In the genomic region with DNA sequence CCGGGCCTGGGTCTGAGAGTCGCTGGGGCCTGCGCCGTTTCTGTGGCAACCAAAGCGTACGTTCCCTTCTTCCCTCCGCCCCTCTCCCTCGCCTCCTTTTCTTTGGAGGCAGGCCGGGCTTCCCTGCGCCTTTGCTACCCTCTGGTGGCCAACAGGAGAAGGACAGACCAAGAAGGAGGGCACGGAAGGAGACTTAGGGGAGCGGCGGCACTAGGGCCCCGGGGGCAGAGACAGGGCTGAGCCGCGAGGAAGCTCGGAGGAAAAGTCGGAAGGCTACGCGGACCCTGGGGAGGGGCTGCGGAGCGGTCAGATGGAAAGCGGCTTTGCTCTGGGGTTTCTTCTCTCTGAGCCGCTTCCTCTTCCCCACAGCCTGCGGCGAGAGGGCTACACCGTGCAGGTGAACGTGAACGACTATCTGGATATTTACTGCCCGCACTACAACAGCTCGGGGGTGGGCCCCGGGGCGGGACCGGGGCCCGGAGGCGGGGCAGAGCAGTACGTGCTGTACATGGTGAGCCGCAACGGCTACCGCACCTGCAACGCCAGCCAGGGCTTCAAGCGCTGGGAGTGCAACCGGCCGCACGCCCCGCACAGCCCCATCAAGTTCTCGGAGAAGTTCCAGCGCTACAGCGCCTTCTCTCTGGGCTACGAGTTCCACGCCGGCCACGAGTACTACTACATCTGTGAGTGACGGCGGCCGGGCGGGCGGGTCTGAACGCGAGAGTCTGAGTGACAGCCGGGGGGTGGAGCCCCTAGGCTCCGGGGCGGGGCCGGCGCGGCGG, we compare ENCODE assay signal across 9 cellular contexts. TPM values are rescaled to one million over a fixed set of nuclear protein-coding genes. Genes with fewer than 3 reads are reported as not detected.
DNase-seq lines count a peak whose midpoint lies in the region; ATAC-seq, FAIRE-seq and TF ChIP-seq lines count a peak whose summit lies in the region.
"Had no signal": no experiment of that assay in that cellular context is flagged by ENCODE, and none has a peak within 500 bp of the region (broad histone marks: within the 10 kb centered on the region; RNA-seq: fewer than 3 reads in every experiment).

No MANE protein-coding gene starts in this region.

- peak overlapping the region; percentile 86 to 97 (median 90) for H3K27ac Mint-ChIP-seq in immature natural killer cell

- H3K36me3 Mint-ChIP-seq in immature natural killer cell, result no peaks in the 10 kb centered on the region

- under 1% methylated on average over 52 of the region's 67 CpGs for WGBS in smooth muscle cell (ENCODE audit: low lambda C conversion rate)

- no peaks in the 10 kb centered on the region for H3K79me2 ChIP-seq in smooth muscle cell (ENCODE audit: low read depth)

- peaks cover 7% of the 10 kb centered on the region for H3F3A ChIP-seq in smooth muscle cell (ENCODE audit: low read depth)

- H2AFZ ChIP-seq in smooth muscle cell (ENCODE audit: low read depth), result peak overlapping the region; percentile 92

- H3K4me3 ChIP-seq in WERI-Rb-1 (ENCODE audit: low read depth, low read length) (peak overlapping the region; percentile 53), bronchial epithelial cell (ENCODE audit: low read depth, low read length) (peak overlapping the region; percentile 67), smooth muscle cell (peak overlapping the region; percentile 78)

- H3K27me3 Mint-ChIP-seq in immature natural killer cell (ENCODE audit: low read depth in 3 of 3), result peaks cover 17 to 37% (median 26%) of the 10 kb centered on the region in 3 donors

- no peaks in the 10 kb centered on the region for H3K9me3 ChIP-seq in WERI-Rb-1 (ENCODE audit: severe bottlenecking)
- no peaks in the 10 kb centered on the region for H3K9me3 ChIP-seq in smooth muscle cell (replicated peaks; ENCODE audit: low read depth)

- peaks cover 0 to 3% (median 0%) of the 10 kb centered on the region in 6 donors for H3K9me3 Mint-ChIP-seq in immature natural killer cell

- H4K20me1 ChIP-seq in smooth muscle cell (ENCODE audit: low read depth), result peaks cover 14% of the 10 kb centered on the region

- peak; percentile 98 for DNase-seq in AG08396 (ENCODE audit: low spot score)
- peak; percentile 94 for DNase-seq in NCI-H2196 treated with DMSO at 0.1 percent for 48 hours (lab: John Stamatoyannopoulos, UW; ENCODE audit: unreplicated experiment)
- DNase-seq in WERI-Rb-1, result peak; percentile 100
- DNase-seq in bronchial epithelial cell (ENCODE audit: low read depth), result peak; percentile 82
- DNase-seq in immature natural killer cell, result peak; percentile 89 to 91 (median 90)
- DNase-seq in smooth muscle cell (lab: John Stamatoyannopoulos, UW; ENCODE audit: unreplicated experiment), result peak; percentile 93

- TF ChIP-seq CTCF in WERI-Rb-1 (IDR thresholded peaks at IDR 0.05; ENCODE audit: low read depth, low read length) (peak; percentile 98), bronchial epithelial cell (IDR thresholded peaks at IDR 0.05; ENCODE audit: insufficient read depth, low read length, severe bottlenecking) (peak; percentile 89), smooth muscle cell (IDR thresholded peaks at IDR 0.05; ENCODE audit: borderline replicate concordance, insufficient read depth, poor library complexity, severe bottlenecking) (peak; percentile 91)

- no peak overlapping the region for H3K9ac ChIP-seq in smooth muscle cell (ENCODE audit: low read depth)

- peaks cover 26% of the 10 kb centered on the region for H3K4me1 ChIP-seq in smooth muscle cell (ENCODE audit: low read depth)

- no peak for FAIRE-seq in bronchial epithelial cell (lab: Jason Lieb, UNC)

- H3K4me2 ChIP-seq in smooth muscle cell, result peak overlapping the region; percentile 87

- H3K36me3 ChIP-seq in WERI-Rb-1 (no peaks in the 10 kb centered on the region), bronchial epithelial cell (ENCODE audit: control insufficient read depth, insufficient read depth, low read length) (peaks cover 3% of the 10 kb centered on the region), smooth muscle cell (ENCODE audit: low read depth) (no peaks in the 10 kb centered on the region)

- peaks cover 36 to 45% of the 10 kb centered on the region in 2 donors for H3K4me1 Mint-ChIP-seq in immature natural killer cell

- ATAC-seq in GM18907 (IDR thresholded peaks at IDR 0.05; ENCODE audit: unreplicated experiment) (peak; percentile 80), HG03159 (IDR thresholded peaks at IDR 0.05; ENCODE audit: unreplicated experiment) (peak; percentile 70)

- H3K27ac ChIP-seq in WERI-Rb-1 (peak overlapping the region; percentile 53), smooth muscle cell (ENCODE audit: low read depth) (peak overlapping the region; percentile 70)

- H3K27me3 ChIP-seq in WERI-Rb-1 (ENCODE audit: insufficient read depth, low read depth, severe bottlenecking) (peaks cover 24% of the 10 kb centered on the region), bronchial epithelial cell (ENCODE audit: control insufficient read depth, insufficient read depth, low read length) (peaks cover 9% of the 10 kb centered on the region), smooth muscle cell (ENCODE audit: low read depth) (peaks cover 42% of the 10 kb centered on the region)

- peak overlapping the region; percentile 93 to 98 (median 93) for H3K4me3 Mint-ChIP-seq in immature natural killer cell

RNA-seq across cellular contexts. Expression of a gene that starts 6.3 kb away (rescaled TPM):
- 3.7 and 11.9 TPM in 2 replicates for total RNA-seq in bronchial epithelial cell
- 1 to 10 TPM in 1 of 3 donors, under 1 TPM in 2; 0.70 to 2.3 (median 0.94) TPM for polyA plus RNA-seq in immature natural killer cell
- 5.2 and 7.1 TPM in 2 replicates for total RNA-seq in smooth muscle cell
- 9.1 and 10.0 TPM in 2 replicates for polyA plus RNA-seq in smooth muscle cell

RNA-seq across cellular contexts. Expression of a gene that starts 21.4 kb away (rescaled TPM):
- total RNA-seq in bronchial epithelial cell (8.7 and 12.9 TPM in 2 replicates), smooth muscle cell (24.2 and 27.6 TPM in 2 replicates)
- polyA plus RNA-seq in immature natural killer cell (1 to 10 TPM; 1.1 to 3.0 (median 2.6) TPM), smooth muscle cell (18.1 and 19.1 TPM in 2 replicates)

RNA-seq across cellular contexts. Expression of a gene that starts 33.8 kb away (rescaled TPM):
- total RNA-seq in bronchial epithelial cell (181 and 322 TPM in 2 replicates), smooth muscle cell (29.8 and 45.4 TPM in 2 replicates)
- polyA plus RNA-seq in immature natural killer cell (10 to 100 TPM; 10.4 to 27.1 (median 24.3) TPM), smooth muscle cell (41.2 and 49.4 TPM in 2 replicates)

RNA-seq across cellular contexts. Expression of a gene that starts 42.8 kb away (rescaled TPM):
- 31.9 and 54.3 TPM in 2 replicates for total RNA-seq in bronchial epithelial cell
- 1 to 10 TPM in 2 of 3 donors, under 1 TPM in 1; 0.64 to 4.0 (median 1.1) TPM for polyA plus RNA-seq in immature natural killer cell
- 14.4 and 20.9 TPM in 2 replicates for total RNA-seq in smooth muscle cell
- polyA plus RNA-seq in smooth muscle cell, result 16.4 and 53.5 TPM in 2 replicates
- total RNA-seq: T-helper 2 cell treated with Interferon-gamma antibody and Interleukin-4, amounts not matched to agents 100 ng/mL and 5 ng/mL, for 36 hours had no signal

RNA-seq across cellular contexts. Expression of a gene that starts 50.7 kb away (rescaled TPM):
- total RNA-seq in bronchial epithelial cell (149 and 161 TPM in 2 replicates), smooth muscle cell (44.5 and 44.7 TPM in 2 replicates)
- polyA plus RNA-seq in immature natural killer cell (100 to 1,000 TPM in 1 of 3 donors, 10 to 100 TPM in 2; 59.5 to 120 (median 93.0) TPM), smooth muscle cell (98.0 and 109 TPM in 2 replicates)

Comparison
In these comparisons a context has a peak if more than half of its experiments do, and no peak if none do; other contexts are left out.
1. Peak in every context shown above with its lines: DNase-seq, ATAC-seq, H3K4me3 ChIP-seq and H3K27ac ChIP-seq.